8 cellular contexts compared by ENCODE assay signal in genomic region chr15:40038654-40039543, GRCh38. TPM values are rescaled to one million over a fixed set of nuclear protein-coding genes. Genes with fewer than 3 reads are reported as not detected.
DNase-seq lines count a peak whose midpoint lies in the region; ATAC-seq, FAIRE-seq and TF ChIP-seq lines count a peak whose summit lies in the region.

Gene SRP14, minus strand, starts transcription at chr15:40039181. Its CDS starts 65 bp downstream, at chr15:40039116.

- no peaks in the 10 kb centered on the region for H3K27me3 ChIP-seq in pancreas
- H3K27me3 ChIP-seq in thyroid gland, result no peaks in the 10 kb centered on the region

- TF ChIP-seq CTCF in pancreas (IDR thresholded peaks at IDR 0.05), result peak in 2 of 4 donors; percentile 17 to 30
- TF ChIP-seq CTCF in thyroid gland (IDR thresholded peaks at IDR 0.05), result peak in 4 of 6 experiments; percentile 12 to 41 (median 22)

- peaks cover 47% of the 10 kb centered on the region for H3K36me3 Mint-ChIP-seq in activated naive CD8-positive, alpha-beta T cell treated with anti-CD3 and anti-CD28 coated beads, Interleukin-2, amount 50 U/mL, for 24 hours (ENCODE audit: low read depth)

- 0 to 1% methylated on average over 59 of the region's 59 CpGs for WGBS in pancreas, 2 donors
- WGBS in thyroid gland, 2 donors, result 1% methylated on average over 34 to 44 of the region's 59 CpGs

- H3K4me1 Mint-ChIP-seq in activated naive CD8-positive, alpha-beta T cell treated with anti-CD3 and anti-CD28 coated beads, Interleukin-2, amount 50 U/mL, for 24 hours, result peaks cover 51% of the 10 kb centered on the region

- H3K36me3 ChIP-seq in pancreas (peaks cover 0 to 30% (median 29%) of the 10 kb centered on the region in 3 donors), thyroid gland (peaks cover 27 to 28% of the 10 kb centered on the region in 2 donors)

- H3K4me3 ChIP-seq in pancreas (peak within 1 kb of the TSS; percentile 74 to 88 (median 78)), thyroid gland (replicated peaks in 1 of 3) (peak within 1 kb of the TSS; percentile 50 to 73 (median 64))

- H3K4me3 Mint-ChIP-seq in activated naive CD8-positive, alpha-beta T cell treated with anti-CD3 and anti-CD28 coated beads, Interleukin-2, amount 50 U/mL, for 24 hours, result peak within 1 kb of the TSS; percentile 98

- intact Hi-C loops in Right ventricle myocardium superior (cut with DNase I), result no loop called here
- intact Hi-C loops in pancreas (cut with DNase I), result no loop called here
- intact Hi-C loops in thyroid gland (cut with DNase I), result no loop called here

- no peaks in the 10 kb centered on the region for H3K27me3 Mint-ChIP-seq in activated naive CD8-positive, alpha-beta T cell treated with anti-CD3 and anti-CD28 coated beads, Interleukin-2, amount 50 U/mL, for 24 hours

- DNase-seq in GM12892 (ENCODE audit: insufficient read length), result peak; percentile 83
- DNase-seq in NCI-H1436 (lab: John Stamatoyannopoulos, UW), result peak; percentile 86
- peak; percentile 90 for DNase-seq in SW480 (ENCODE audit: low spot score)
- peak; percentile 95 for DNase-seq in activated naive CD8-positive, alpha-beta T cell treated with anti-CD3 and anti-CD28 coated beads, Interleukin-2, amount 50 U/mL, for 24 hours
- DNase-seq in Right ventricle myocardium superior, result peak; percentile 98
- DNase-seq in pancreas, result peak; percentile 86 to 95 (median 90)
- peak; percentile 97 for DNase-seq in thyroid gland

- peak within 1 kb of the TSS; percentile 90 for H3K27ac Mint-ChIP-seq in activated naive CD8-positive, alpha-beta T cell treated with anti-CD3 and anti-CD28 coated beads, Interleukin-2, amount 50 U/mL, for 24 hours

- no peaks in the 10 kb centered on the region for H3K9me3 Mint-ChIP-seq in activated naive CD8-positive, alpha-beta T cell treated with anti-CD3 and anti-CD28 coated beads, Interleukin-2, amount 50 U/mL, for 24 hours

- peak; percentile 99 for FAIRE-seq in GM12892 (lab: Jason Lieb, UNC)
- no peak for FAIRE-seq in pancreas (lab: Jason Lieb, UNC)

- peaks cover 0 to 14% (median 6%) of the 10 kb centered on the region in 3 donors for H3K4me1 ChIP-seq in pancreas
- H3K4me1 ChIP-seq in thyroid gland, result peaks cover 14% of the 10 kb centered on the region in 2 donors

- H3K9me3 ChIP-seq in pancreas (no peaks in the 10 kb centered on the region), thyroid gland (no peaks in the 10 kb centered on the region)

- ATAC-seq in HG02840 (IDR thresholded peaks at IDR 0.05; ENCODE audit: low FRiP score, unreplicated experiment) (peak; percentile 92), Right ventricle myocardium superior (ENCODE audit: poor library complexity) (peak; percentile 98), pancreas (peak; percentile 96 to 98 (median 98))
- peak; percentile 96 for ATAC-seq in activated naive CD8-positive, alpha-beta T cell treated with anti-CD3 and anti-CD28 coated beads, Interleukin-2, amount 50 U/mL, for 24 hours

- peak within 1 kb of the TSS; percentile 85 to 97 (median 90) for H3K27ac ChIP-seq in pancreas
- H3K27ac ChIP-seq in thyroid gland, result peak within 1 kb of the TSS; percentile 85 to 98 (median 90)

- peak; percentile 96 for TF ChIP-seq POLR2A in GM12892 (IDR thresholded peaks at IDR 0.05; ENCODE audit: low read depth, low read length)
- peak in 1 of 2 donors; percentile 90 for TF ChIP-seq POLR2A in thyroid gland (IDR thresholded peaks at IDR 0.05)

RNA-seq across cellular contexts. Expression of gene SRP14, which starts in this region (rescaled TPM):
- 488 TPM for polyA plus RNA-seq in GM12892 (2012; ENCODE audit: missing spikeins)
- total RNA-seq in Right ventricle myocardium superior (196 TPM), pancreas (10 to 100 TPM; 42.7 to 78.6 (median 53.1) TPM), thyroid gland (100 to 1,000 TPM; 327 to 576 (median 408) TPM)
- polyA plus RNA-seq in pancreas, result 100 to 1,000 TPM; 155 to 198 TPM

Comparison
In these comparisons a context has a peak if more than half of its experiments do, and no peak if none do; other contexts are left out.
1. Peak in every context shown above with its lines: DNase-seq, ATAC-seq, H3K4me3 ChIP-seq and H3K27ac ChIP-seq.